ENCODE assay signal across 18 cellular contexts in the genomic region with DNA sequence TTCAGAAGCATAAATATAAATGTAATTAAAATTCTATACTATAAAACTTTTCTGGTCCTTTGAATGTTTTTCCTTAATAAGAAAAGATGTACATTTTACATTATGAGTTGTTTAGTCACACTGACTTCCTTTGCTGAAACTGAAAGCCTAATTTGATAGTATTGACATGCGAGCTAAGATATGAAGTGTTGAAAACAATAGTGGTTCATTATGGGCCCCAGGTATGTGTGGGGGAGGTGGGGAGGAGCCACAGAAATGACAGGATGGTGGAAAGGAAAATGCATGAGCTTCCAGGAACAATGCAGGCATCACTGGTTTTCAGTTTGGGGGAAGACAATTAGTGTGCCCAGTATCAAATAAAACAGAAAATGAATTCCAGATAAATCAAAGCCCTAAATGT. TPM values are rescaled to one million over a fixed set of nuclear protein-coding genes. Genes with fewer than 3 reads are reported as not detected.
DNase-seq lines count a peak whose midpoint lies in the region; ATAC-seq and TF ChIP-seq lines count a peak whose summit lies in the region.
"Had no signal": no experiment of that assay in that cellular context is flagged by ENCODE, and none has a peak within 500 bp of the region (broad histone marks: within the 10 kb centered on the region; RNA-seq: fewer than 3 reads in every experiment).

No MANE protein-coding gene starts in this region.

- CTCF ChIA-PET in CD8-positive, alpha-beta memory T cell (lab: Charles Lee), result no interaction called here

- no peak for DNase-seq in CD8-positive, alpha-beta memory T cell
- no peak for DNase-seq in foreskin keratinocyte
- DNase-seq in NCI-H510A treated with DMSO at 0.1 percent for 48 hours (lab: John Stamatoyannopoulos, UW), result no peak
- DNase-seq in Kasumi-1 (lab: John Stamatoyannopoulos, UW), result no peak
- DNase-seq in T-helper 9 cell, result no peak
- no peak for DNase-seq in SIG-M5 (lab: John Stamatoyannopoulos, UW)
- DNase-seq: C1 segment of cervical spinal cord; effector CD8-positive, alpha-beta T cell; foreskin melanocyte; GDM1; immature natural killer cell; NCI-H1092 treated with DMSO at 0.1 percent for 48 hours; NCI-H446 had no signal

- no peak for TF ChIP-seq CTCF in foreskin keratinocyte (conservative IDR thresholded peaks at IDR 0.05)

- peak overlapping the region in 4 of 8 donors; percentile 0 to 62 (median 36) for H3K27ac Mint-ChIP-seq in CD8-positive, alpha-beta memory T cell
- peak overlapping the region; percentile 67 for H3K27ac Mint-ChIP-seq in T-helper 1 cell treated with Interleukin-12 subunit alpha and Interleukin-12 subunit beta and Interleukin-4 antibody, amounts not matched to agents 30 μg/mL and 1 μg/mL, for 36 hours
- H3K27ac Mint-ChIP-seq: brain had no signal

- H3K27me3 Mint-ChIP-seq in CD8-positive, alpha-beta memory T cell, result peaks cover 0 to 2% of the 10 kb centered on the region in 2 donors
- H3K27me3 Mint-ChIP-seq in T-helper 1 cell treated with Interleukin-12 subunit alpha and Interleukin-12 subunit beta and Interleukin-4 antibody, amounts not matched to agents 30 μg/mL and 1 μg/mL, for 36 hours (ENCODE audit: low read depth), result no peaks in the 10 kb centered on the region
- H3K27me3 Mint-ChIP-seq: brain had no signal

- peak; percentile 75 for ATAC-seq in GM18517 (IDR thresholded peaks at IDR 0.05; ENCODE audit: unreplicated experiment)
- ATAC-seq in foreskin keratinocyte, result peak; percentile 20

- peaks cover 8 to 10% (median 10%) of the 10 kb centered on the region in 3 donors for H3K36me3 Mint-ChIP-seq in CD8-positive, alpha-beta memory T cell
- peaks cover 14% of the 10 kb centered on the region for H3K36me3 Mint-ChIP-seq in T-helper 1 cell treated with Interleukin-12 subunit alpha and Interleukin-12 subunit beta and Interleukin-4 antibody, amounts not matched to agents 30 μg/mL and 1 μg/mL, for 36 hours (ENCODE audit: low read depth)

- H3K27me3 ChIP-seq in CD8-positive, alpha-beta memory T cell (ENCODE audit: insufficient read depth, low read length, poor library complexity, severe bottlenecking), result no peaks in the 10 kb centered on the region
- no peaks in the 10 kb centered on the region for H3K27me3 ChIP-seq in foreskin keratinocyte

- H3K4me3 Mint-ChIP-seq in CD8-positive, alpha-beta memory T cell, result peak overlapping the region in 5 of 7 donors; percentile 5 to 42 (median 20)
- peak overlapping the region; percentile 35 for H3K4me3 Mint-ChIP-seq in T-helper 1 cell treated with Interleukin-12 subunit alpha and Interleukin-12 subunit beta and Interleukin-4 antibody, amounts not matched to agents 30 μg/mL and 1 μg/mL, for 36 hours
- H3K4me3 Mint-ChIP-seq: brain had no signal

- no peaks in the 10 kb centered on the region for H3K9me3 ChIP-seq in CD8-positive, alpha-beta memory T cell (ENCODE audit: low read length)

- peaks cover 26 to 30% (median 27%) of the 10 kb centered on the region in 3 donors for H3K4me1 Mint-ChIP-seq in CD8-positive, alpha-beta memory T cell
- H3K4me1 Mint-ChIP-seq in T-helper 1 cell treated with Interleukin-12 subunit alpha and Interleukin-12 subunit beta and Interleukin-4 antibody, amounts not matched to agents 30 μg/mL and 1 μg/mL, for 36 hours (ENCODE audit: low read depth), result peaks cover 31% of the 10 kb centered on the region
- H3K4me1 Mint-ChIP-seq: brain had no signal

- no peaks in the 10 kb centered on the region for H3K4me1 ChIP-seq in CD8-positive, alpha-beta memory T cell (ENCODE audit: insufficient read depth, low read length)
- no peaks in the 10 kb centered on the region for H3K4me1 ChIP-seq in foreskin keratinocyte

- no peaks in the 10 kb centered on the region for H3K9me3 Mint-ChIP-seq in CD8-positive, alpha-beta memory T cell
- no peaks in the 10 kb centered on the region for H3K9me3 Mint-ChIP-seq in T-helper 1 cell treated with Interleukin-12 subunit alpha and Interleukin-12 subunit beta and Interleukin-4 antibody, amounts not matched to agents 30 μg/mL and 1 μg/mL, for 36 hours
- H3K9me3 Mint-ChIP-seq: brain, immature natural killer cell had no signal

- H3K4me3 ChIP-seq in CD8-positive, alpha-beta memory T cell (ENCODE audit: low read length), result no peak overlapping the region

- H3K36me3 ChIP-seq in CD8-positive, alpha-beta memory T cell (ENCODE audit: insufficient read depth, low read length), result no peaks in the 10 kb centered on the region

- POLR2A ChIA-PET in CD8-positive, alpha-beta memory T cell (lab: Charles Lee), result no interaction called here

- no peak overlapping the region for H3K27ac ChIP-seq in CD8-positive, alpha-beta memory T cell (ENCODE audit: low read depth, low read length)
- H3K27ac ChIP-seq in foreskin keratinocyte, result no peak overlapping the region

RNA-seq across cellular contexts. Expression of a gene that starts 35.4 kb away (rescaled TPM):
- total RNA-seq in CD8-positive, alpha-beta memory T cell, result 1 to 10 TPM in 1 of 2 experiments, under 1 TPM in 1; 0.31 to 1.1 TPM
- polyA plus RNA-seq in CD8-positive, alpha-beta memory T cell, result 4.1 TPM
- 0.18 TPM in 1 of 2 replicates, not detected in the other for total RNA-seq in foreskin keratinocyte
- polyA plus RNA-seq in foreskin keratinocyte, result 0.09 and 0.18 TPM in 2 replicates
- total RNA-seq: mucosa of gallbladder, pulmonary artery endothelial cell had no signal
